Comparison of ENCODE assay signal across 17 cellular contexts in genomic region chr20:44916586-44916985, GRCh38. TPM values are rescaled to one million over a fixed set of nuclear protein-coding genes. Genes with fewer than 3 reads are reported as not detected.
DNase-seq lines count a peak whose midpoint lies in the region; ATAC-seq, FAIRE-seq and TF ChIP-seq lines count a peak whose summit lies in the region.
"Had no signal": no experiment of that assay in that cellular context is flagged by ENCODE, and none has a peak within 500 bp of the region (broad histone marks: within the 10 kb centered on the region; RNA-seq: fewer than 3 reads in every experiment).

No MANE protein-coding gene starts in this region.

- H2BK120ac ChIP-seq in neuronal stem cell (ENCODE audit: low read depth, low read length) = no peak overlapping the region

- TF ChIP-seq POLR2A in K562 (conservative IDR thresholded peaks at IDR 0.05) = no peak

- WGBS in K562 (ENCODE audit: insufficient coverage, low coverage, missing lambda C conversion rate) = 95% methylated on average over 12 of the region's 12 CpGs
- WGBS in neuronal stem cell (ENCODE audit: extremely low coverage in 2 of 2, insufficient read length in 2 of 2, insufficient replicate concordance in 1 of 2), 2 donors = no CpG with 5 or more reads among the region's 12 CpGs

- H3K9ac ChIP-seq in K562 (ENCODE audit: insufficient read depth in 1 of 2, low read depth in 2 of 2, low read length in 2 of 2) (no peak overlapping the region; a peak in 1 of 4 replicates), neuronal stem cell (ENCODE audit: low read depth, low read length, poor library complexity) (no peak overlapping the region)
- H3K9ac ChIP-seq: BLaER1 had no signal

- DNase-seq in activated CD8-positive, alpha-beta memory T cell treated with anti-CD3 and anti-CD28 coated beads, Interleukin-2, amount 50 U/mL, for 48 hours = peak; percentile 34
- DNase-seq in activated CD8-positive, alpha-beta memory T cell treated with anti-CD3 and anti-CD28 coated beads, Interleukin-2, amount 50 U/mL, for 4 hours = no peak
- DNase-seq in NCI-H146 (lab: John Stamatoyannopoulos, UW) = peak; percentile 77
- DNase-seq in K562 (ENCODE audit: extremely low read depth in 1 of 4, low spot score in 3 of 4) = no peak
- no peak for DNase-seq in neuronal stem cell (ENCODE audit: low spot score)
- DNase-seq in NCI-H748 treated with DMSO at 0.1 percent for 48 hours (lab: John Stamatoyannopoulos, UW) = no peak
- DNase-seq in posterior vena cava (ENCODE audit: low spot score) = no peak
- DNase-seq: 8988T; AML-193; CD8-positive, alpha-beta memory T cell; DND-41; GDM1 had no signal

- H3K4me1 ChIP-seq in K562 (replicated peaks in 1 of 2; ENCODE audit: control insufficient read depth in 2 of 2, insufficient read depth in 2 of 2, low read length in 2 of 2) (peaks cover 7 to 8% of the 10 kb centered on the region in 2 experiments; a peak in 4 of 5 replicates), neuronal stem cell (ENCODE audit: control insufficient read depth in 2 of 2, insufficient read depth in 1 of 2, low read depth in 1 of 2, low read length in 2 of 2) (peaks cover 0 to 6% of the 10 kb centered on the region in 2 donors)

- H3K36me3 ChIP-seq in K562 (ENCODE audit: control insufficient read depth, insufficient read depth, low read length) (peaks cover 70% of the 10 kb centered on the region), neuronal stem cell (replicated peaks in 1 of 2; ENCODE audit: control insufficient read depth in 2 of 2, insufficient read depth in 2 of 2, low read length in 2 of 2) (peaks cover 17 to 34% of the 10 kb centered on the region in 2 donors)

- H3K27ac ChIP-seq in K562 (ENCODE audit: extremely low read depth, low read depth, low read length) (no peak overlapping the region), neuronal stem cell (replicated peaks; ENCODE audit: low read length) (no peak overlapping the region)
- H3K27ac ChIP-seq: BLaER1 had no signal

- no peak for FAIRE-seq in K562 (lab: Jason Lieb, UNC)
- FAIRE-seq: GM12892, H54 had no signal

- no peaks in the 10 kb centered on the region for H3K9me1 ChIP-seq in K562 (ENCODE audit: control insufficient read depth, insufficient read depth, low read length)

- no peaks in the 10 kb centered on the region for H3K9me3 ChIP-seq in K562 (replicated peaks; ENCODE audit: control insufficient read depth, insufficient read depth, low read depth, low read length)
- H3K9me3 ChIP-seq in neuronal stem cell (replicated peaks in 1 of 2; ENCODE audit: control insufficient read depth in 2 of 2, insufficient read depth in 1 of 2, low read depth in 1 of 2, low read length in 2 of 2) = no peaks in the 10 kb centered on the region
- H3K9me3 ChIP-seq: BLaER1, Caco-2 had no signal

- CTCF ChIA-PET in K562 (lab: Yijun Ruan, JAX; ENCODE audit: low intra/inter-chr PET ratio) = no interaction called here

- H3K27me3 ChIP-seq in K562 (ENCODE audit: control insufficient read depth in 2 of 2, insufficient read depth in 2 of 2, low read length in 2 of 2) (no peaks in the 10 kb centered on the region), neuronal stem cell (ENCODE audit: control insufficient read depth in 3 of 3, insufficient read depth in 3 of 3, low read depth in 1 of 3, low read length in 3 of 3) (no peaks in the 10 kb centered on the region)
- H3K27me3 ChIP-seq: BLaER1 had no signal

- POLR2A ChIA-PET in K562 (lab: Yijun Ruan, JAX) = interaction anchor here (1.1 kb wide), 1 partner anchor 9 kb away, joined by 5 read pairs; no protein-coding TSS in a partner anchor

- no peak overlapping the region for H3K4me3 ChIP-seq in K562
- H3K4me3 ChIP-seq in neuronal stem cell (ENCODE audit: low read length in 2 of 2) = no peak overlapping the region
- H3K4me3 ChIP-seq: BLaER1 had no signal

- H2BK15ac ChIP-seq in neuronal stem cell (ENCODE audit: low read length) = no peak overlapping the region

- intact Hi-C loops in K562 (cut with micrococcal nuclease) = loop anchor here (10.0 kb wide), 1 partner anchor 178 kb away; no protein-coding TSS in a partner anchor
- intact Hi-C loops in posterior vena cava (cut with DNase I) = no loop called here

- no peak overlapping the region for H2AK5ac ChIP-seq in neuronal stem cell (ENCODE audit: low read depth, low read length)

- TF ChIP-seq EP300 in K562 (IDR thresholded peaks at IDR 0.05; ENCODE audit: low read length) = no peak

- H2AFZ ChIP-seq in K562 (ENCODE audit: low read depth, low read length) (no peak overlapping the region), neuronal stem cell (ENCODE audit: low read length) (no peak overlapping the region)

- ATAC-seq in K562 (no peak), GM18873 (IDR thresholded peaks at IDR 0.05; ENCODE audit: low FRiP score, unreplicated experiment) (no peak)

- no TSS peak for BruUV-seq in K562 (replicated peaks; lab: Mats Ljungman, UMichigan)

- no peak overlapping the region for H2BK12ac ChIP-seq in neuronal stem cell (ENCODE audit: low read length)

- in situ Hi-C loops in K562 (cut with MboI) = no loop called here

- H4K20me1 ChIP-seq in K562 (replicated peaks; ENCODE audit: control insufficient read depth, insufficient read depth, low read length) = 0 out of 2 replicates have a peak, but pooled peaks cover 3% of the 10 kb centered on the region
- H4K20me1 ChIP-seq: BLaER1 had no signal

- H3K79me1 ChIP-seq in neuronal stem cell (ENCODE audit: low read depth, low read length) = no peaks in the 10 kb centered on the region

- H3K14ac ChIP-seq in neuronal stem cell (ENCODE audit: low read length) = no peak overlapping the region

- no peak for TF ChIP-seq CTCF in K562 (IDR thresholded peaks at IDR 0.05 in 2 of 3, conservative IDR thresholded peaks at IDR 0.05 in 1 of 3; ENCODE audit: insufficient read depth in 2 of 3, low read depth in 1 of 3, low read length in 3 of 3)

- H3K4ac ChIP-seq in neuronal stem cell (ENCODE audit: low read length) = no peak overlapping the region

- H2BK5ac ChIP-seq in neuronal stem cell (ENCODE audit: low read length) = no peak overlapping the region

- H4K8ac ChIP-seq in neuronal stem cell (ENCODE audit: low read depth, low read length) = no peak overlapping the region

- TF ChIP-seq RAD21 in K562 (CRISPR knock-in tag; conservative IDR thresholded peaks at IDR 0.05 in 1 of 2, IDR thresholded peaks at IDR 0.05 in 1 of 2) = no peak

- H3K18ac ChIP-seq in neuronal stem cell (ENCODE audit: low read length) = no peak overlapping the region

- no peak overlapping the region for H3K4me2 ChIP-seq in K562 (ENCODE audit: insufficient read depth, low read length)
- no peak overlapping the region for H3K4me2 ChIP-seq in neuronal stem cell (ENCODE audit: insufficient read depth, low read length, poor library complexity, severe bottlenecking)
- H3K4me2 ChIP-seq: BLaER1 had no signal

- peak overlapping the region; percentile 17 for H3K23ac ChIP-seq in neuronal stem cell (ENCODE audit: low read depth, low read length, poor library complexity)

- H4K91ac ChIP-seq in neuronal stem cell (ENCODE audit: low read depth, low read length, poor library complexity) = no peak overlapping the region

- H3K79me2 ChIP-seq in K562 (ENCODE audit: control insufficient read depth, insufficient read depth, low read length) = peaks cover 7% of the 10 kb centered on the region; the same call in 2 of the 3 replicates

RNA-seq across cellular contexts. Expression of gene PABPC1L, which starts 6.7 kb away (rescaled TPM):
- total RNA-seq in K562 (2011; cell fraction: chromatin; rRNA removed; ENCODE audit: low replicate concordance) = 609 and 822 TPM in 2 replicates
- total RNA-seq in K562 (2011; cell fraction: nucleolus; rRNA removed) = 341 and 348 TPM in 2 replicates
- 412 and 472 TPM in 2 replicates for total RNA-seq in K562 (2011; cell fraction: nucleoplasm; rRNA removed)
- total RNA-seq in K562 (2014; rRNA removed) = 15.8 and 22.2 TPM in 2 replicates
- total RNA-seq in K562 (2014; rRNA removed; fragmentation: Illumina TruSeq; extraction: Trizol) = 12.6 and 13.8 TPM in 2 replicates
- 12.2 and 12.9 TPM in 2 replicates for total RNA-seq in K562 (2015; rRNA removed; fragmentation: Illumina TruSeq; extraction: Trizol)
- total RNA-seq in K562 (2021) = 38.8 and 48.2 TPM in 2 replicates
- polyA plus RNA-seq in K562 (2011; rRNA removed) = 64.2 and 78.4 TPM in 2 replicates
- 39.8 and 42.7 TPM in 2 replicates for polyA plus RNA-seq in K562 (2011; cell fraction: cytosol; rRNA removed)
- polyA plus RNA-seq in K562 (2011; cell fraction: nucleus; rRNA removed) = 277 and 391 TPM in 2 replicates
- 39.2 and 228 TPM in 2 replicates for polyA plus RNA-seq in K562 (2012)
- 43.8 and 48.8 TPM in 2 replicates for polyA plus RNA-seq in K562 (2014; fragmentation: Illumina TruSeq; extraction: Trizol)
- polyA plus RNA-seq in K562 (2014; fragmentation: Nextera tagmentation; extraction: Ambion mirVana) = 1 to 10 TPM; 6.0 to 7.2 TPM
- polyA plus RNA-seq in K562 (2014; rRNA removed) = 89.7 and 90.3 TPM in 2 replicates
- polyA minus RNA-seq in K562 (2011; rRNA and poly(A)+ RNA removed) = 19.6 and 23.4 TPM in 2 replicates
- 7.3 and 13.4 TPM in 2 replicates for polyA minus RNA-seq in K562 (2011; cell fraction: cytosol; rRNA and poly(A)+ RNA removed)
- 52.9 and 54.2 TPM in 2 replicates for polyA minus RNA-seq in K562 (2011; cell fraction: nucleus; rRNA and poly(A)+ RNA removed)
- polyA plus RNA-seq in neuronal stem cell (2013, experiment 1 of 2) = 24.3 TPM
- 22.1 TPM for polyA plus RNA-seq in neuronal stem cell (2013, experiment 2 of 2)
- 1 to 10 TPM; 5.9 to 9.9 TPM for total RNA-seq in posterior vena cava

RNA-seq across cellular contexts. Expression of gene YWHAB, which starts 31.1 kb away (rescaled TPM):
- total RNA-seq in K562 (2011; cell fraction: chromatin; rRNA removed; ENCODE audit: low replicate concordance) = 25.3 and 55.8 TPM in 2 replicates
- 18.7 and 19.3 TPM in 2 replicates for total RNA-seq in K562 (2011; cell fraction: nucleolus; rRNA removed)
- 38.6 and 71.2 TPM in 2 replicates for total RNA-seq in K562 (2011; cell fraction: nucleoplasm; rRNA removed)
- total RNA-seq in K562 (2014; rRNA removed) = 60.6 and 70.0 TPM in 2 replicates
- total RNA-seq in K562 (2014; rRNA removed; fragmentation: Illumina TruSeq; extraction: Trizol) = 96.1 and 109 TPM in 2 replicates
- 83.8 and 90.4 TPM in 2 replicates for total RNA-seq in K562 (2015; rRNA removed; fragmentation: Illumina TruSeq; extraction: Trizol)
- total RNA-seq in K562 (2021) = 178 and 180 TPM in 2 replicates
- 67.3 and 93.0 TPM in 2 replicates for polyA plus RNA-seq in K562 (2011; rRNA removed)
- polyA plus RNA-seq in K562 (2011; cell fraction: cytosol; rRNA removed) = 28.7 and 49.4 TPM in 2 replicates
- 22.9 and 33.5 TPM in 2 replicates for polyA plus RNA-seq in K562 (2011; cell fraction: nucleus; rRNA removed)
- polyA plus RNA-seq in K562 (2012) = 138 and 141 TPM in 2 replicates
- polyA plus RNA-seq in K562 (2014; fragmentation: Illumina TruSeq; extraction: Trizol) = 166 and 185 TPM in 2 replicates
- 100 to 1,000 TPM; 106 to 124 TPM for polyA plus RNA-seq in K562 (2014; fragmentation: Nextera tagmentation; extraction: Ambion mirVana)
- polyA plus RNA-seq in K562 (2014; rRNA removed) = 78.1 and 78.3 TPM in 2 replicates
- polyA minus RNA-seq in K562 (2011; rRNA and poly(A)+ RNA removed) = 67.1 and 73.1 TPM in 2 replicates
- polyA minus RNA-seq in K562 (2011; cell fraction: cytosol; rRNA and poly(A)+ RNA removed) = 41.1 and 51.6 TPM in 2 replicates
- polyA minus RNA-seq in K562 (2011; cell fraction: nucleus; rRNA and poly(A)+ RNA removed) = 14.5 and 26.2 TPM in 2 replicates
- 156 TPM for polyA plus RNA-seq in neuronal stem cell (2013, experiment 1 of 2)
- 161 TPM for polyA plus RNA-seq in neuronal stem cell (2013, experiment 2 of 2)
- 100 to 1,000 TPM; 165 to 179 TPM for total RNA-seq in posterior vena cava

RNA-seq across cellular contexts. Expression of gene TOMM34, which starts 43.6 kb away (rescaled TPM):
- 7.3 and 11.7 TPM in 2 replicates for total RNA-seq in K562 (2011; cell fraction: chromatin; rRNA removed; ENCODE audit: low replicate concordance)
- 10.5 and 10.8 TPM in 2 replicates for total RNA-seq in K562 (2011; cell fraction: nucleolus; rRNA removed)
- total RNA-seq in K562 (2011; cell fraction: nucleoplasm; rRNA removed) = 13.0 and 16.9 TPM in 2 replicates
- total RNA-seq in K562 (2014; rRNA removed) (41.7 and 49.7 TPM in 2 replicates), K562 (2014; rRNA removed; fragmentation: Illumina TruSeq; extraction: Trizol) (30.9 and 31.7 TPM in 2 replicates), K562 (2015; rRNA removed; fragmentation: Illumina TruSeq; extraction: Trizol) (30.3 and 31.4 TPM in 2 replicates), K562 (2021) (41.3 and 43.4 TPM in 2 replicates), posterior vena cava (10 to 100 TPM in 1 of 2 donors, 1 to 10 TPM in 1; 7.3 to 12.3 TPM)
- polyA plus RNA-seq in K562 (2011; rRNA removed) (49.1 and 56.0 TPM in 2 replicates), K562 (2014; fragmentation: Illumina TruSeq; extraction: Trizol) (62.6 and 69.4 TPM in 2 replicates), K562 (2014; fragmentation: Nextera tagmentation; extraction: Ambion mirVana) (10 to 100 TPM; 18.1 to 32.6 TPM), K562 (2014; rRNA removed) (44.8 and 50.6 TPM in 2 replicates)
- 50.8 and 67.9 TPM in 2 replicates for polyA plus RNA-seq in K562 (2011; cell fraction: cytosol; rRNA removed)
- polyA plus RNA-seq in K562 (2011; cell fraction: nucleus; rRNA removed) = 34.3 and 45.6 TPM in 2 replicates
- 34.8 and 51.5 TPM in 2 replicates for polyA plus RNA-seq in K562 (2012)
- polyA minus RNA-seq in K562 (2011; rRNA and poly(A)+ RNA removed) = 24.5 and 32.5 TPM in 2 replicates
- 15.4 and 19.2 TPM in 2 replicates for polyA minus RNA-seq in K562 (2011; cell fraction: cytosol; rRNA and poly(A)+ RNA removed)
- 7.7 and 9.7 TPM in 2 replicates for polyA minus RNA-seq in K562 (2011; cell fraction: nucleus; rRNA and poly(A)+ RNA removed)
- polyA plus RNA-seq in neuronal stem cell (2013, experiment 1 of 2) = 35.5 TPM
- polyA plus RNA-seq in neuronal stem cell (2013, experiment 2 of 2) = 35.4 TPM

RNA-seq across cellular contexts. Expression of gene STK4, which starts 49.7 kb away (rescaled TPM):
- 54.9 and 167 TPM in 2 replicates for total RNA-seq in K562 (2011; cell fraction: chromatin; rRNA removed; ENCODE audit: low replicate concordance)
- 25.5 and 35.5 TPM in 2 replicates for total RNA-seq in K562 (2011; cell fraction: nucleolus; rRNA removed)
- total RNA-seq in K562 (2011; cell fraction: nucleoplasm; rRNA removed) = 67.2 and 90.2 TPM in 2 replicates
- total RNA-seq in K562 (2014; rRNA removed) (17.1 and 19.8 TPM in 2 replicates), K562 (2014; rRNA removed; fragmentation: Illumina TruSeq; extraction: Trizol) (30.6 and 33.8 TPM in 2 replicates), K562 (2015; rRNA removed; fragmentation: Illumina TruSeq; extraction: Trizol) (27.6 and 30.4 TPM in 2 replicates), K562 (2021) (27.4 and 27.5 TPM in 2 replicates), posterior vena cava (10 to 100 TPM; 29.0 to 30.1 TPM)
- polyA plus RNA-seq in K562 (2011; rRNA removed) (22.7 and 29.7 TPM in 2 replicates), K562 (2014; fragmentation: Illumina TruSeq; extraction: Trizol) (20.3 and 22.2 TPM in 2 replicates), K562 (2014; fragmentation: Nextera tagmentation; extraction: Ambion mirVana) (10 to 100 TPM; 11.9 to 12.0 TPM), K562 (2014; rRNA removed) (16.7 and 19.0 TPM in 2 replicates)
- 7.7 and 11.9 TPM in 2 replicates for polyA plus RNA-seq in K562 (2011; cell fraction: cytosol; rRNA removed)
- 23.9 and 27.6 TPM in 2 replicates for polyA plus RNA-seq in K562 (2011; cell fraction: nucleus; rRNA removed)
- 12.6 and 13.5 TPM in 2 replicates for polyA plus RNA-seq in K562 (2012)
- 47.4 and 53.4 TPM in 2 replicates for polyA minus RNA-seq in K562 (2011; rRNA and poly(A)+ RNA removed)
- polyA minus RNA-seq in K562 (2011; cell fraction: cytosol; rRNA and poly(A)+ RNA removed) = 10.5 and 13.9 TPM in 2 replicates
- polyA minus RNA-seq in K562 (2011; cell fraction: nucleus; rRNA and poly(A)+ RNA removed) = 34.6 and 48.3 TPM in 2 replicates
- 17.2 TPM for polyA plus RNA-seq in neuronal stem cell (2013, experiment 1 of 2)
- polyA plus RNA-seq in neuronal stem cell (2013, experiment 2 of 2) = 17.4 TPM

Comparison
In these comparisons a context has a peak if more than half of its experiments do, and no peak if none do; other contexts are left out.
1. DNase-seq: peak in activated CD8-positive, alpha-beta memory T cell treated with anti-CD3 and anti-CD28 coated beads, Interleukin-2, amount 50 U/mL, for 48 hours (single experiment) and NCI-H146 (single experiment); none in activated CD8-positive, alpha-beta memory T cell treated with anti-CD3 and anti-CD28 coated beads, Interleukin-2, amount 50 U/mL, for 4 hours (single experiment), K562 (0 of 4), neuronal stem cell (single experiment), NCI-H748 treated with DMSO at 0.1 percent for 48 hours (single experiment) and posterior vena cava (single experiment).